ENCODE assay signal across 11 cellular contexts in genomic region chr1:169692766-169693460, GRCh38. TPM values are rescaled to one million over a fixed set of nuclear protein-coding genes. Genes with fewer than 3 reads are reported as not detected.
DNase-seq lines count a peak whose midpoint lies in the region; ATAC-seq and TF ChIP-seq lines count a peak whose summit lies in the region.
"Had no signal": no experiment of that assay in that cellular context is flagged by ENCODE, and none has a peak within 500 bp of the region (broad histone marks: within the 10 kb centered on the region; RNA-seq: fewer than 3 reads in every experiment).

No MANE protein-coding gene starts in this region.

- peak overlapping the region; percentile 79 for H3K27ac Mint-ChIP-seq in activated CD8-positive, alpha-beta memory T cell treated with anti-CD3 and anti-CD28 coated beads, Interleukin-2, amount 10 ng/mL, durations not matched to agents 7 days and 5 days
- H3K27ac Mint-ChIP-seq in T-cell = peak overlapping the region in 1 of 2 donors; percentile 93
- H3K27ac Mint-ChIP-seq in stimulated activated effector memory CD8-positive, alpha-beta T cell treated with anti-CD3 and anti-CD28 coated beads, Interleukin-12 subunit alpha, Interleukin-12 subunit beta, amount 100 ng/mL, for 72 hours = peak overlapping the region; percentile 11

- ATAC-seq in activated CD8-positive, alpha-beta memory T cell treated with anti-CD3 and anti-CD28 coated beads, Interleukin-2, amount 10 ng/mL, durations not matched to agents 7 days and 5 days = peak; percentile 60
- ATAC-seq in HG02852 (IDR thresholded peaks at IDR 0.05; ENCODE audit: unreplicated experiment) (peak; percentile 35), T-cell (replicated peaks in 1 of 4) (peak; percentile 78 to 80 (median 80))
- ATAC-seq in stimulated activated effector memory CD8-positive, alpha-beta T cell treated with anti-CD3 and anti-CD28 coated beads, Interleukin-12 subunit alpha, Interleukin-12 subunit beta, amount 100 ng/mL, for 72 hours = peak; percentile 93

- peak overlapping the region; percentile 52 for H3K4me3 Mint-ChIP-seq in activated CD8-positive, alpha-beta memory T cell treated with anti-CD3 and anti-CD28 coated beads, Interleukin-2, amount 10 ng/mL, durations not matched to agents 7 days and 5 days
- H3K4me3 Mint-ChIP-seq in T-cell = peak overlapping the region; percentile 52 to 91 (median 63)
- peak overlapping the region; percentile 45 for H3K4me3 Mint-ChIP-seq in stimulated activated effector memory CD8-positive, alpha-beta T cell treated with anti-CD3 and anti-CD28 coated beads, Interleukin-12 subunit alpha, Interleukin-12 subunit beta, amount 100 ng/mL, for 72 hours

- peaks cover 32% of the 10 kb centered on the region for H3K36me3 Mint-ChIP-seq in activated CD8-positive, alpha-beta memory T cell treated with anti-CD3 and anti-CD28 coated beads, Interleukin-2, amount 10 ng/mL, durations not matched to agents 7 days and 5 days
- peaks cover 39% of the 10 kb centered on the region for H3K36me3 Mint-ChIP-seq in T-cell
- H3K36me3 Mint-ChIP-seq in stimulated activated effector memory CD8-positive, alpha-beta T cell treated with anti-CD3 and anti-CD28 coated beads, Interleukin-12 subunit alpha, Interleukin-12 subunit beta, amount 100 ng/mL, for 72 hours = no peaks in the 10 kb centered on the region

- no peaks in the 10 kb centered on the region for H3K9me3 Mint-ChIP-seq in activated CD8-positive, alpha-beta memory T cell treated with anti-CD3 and anti-CD28 coated beads, Interleukin-2, amount 10 ng/mL, durations not matched to agents 7 days and 5 days (ENCODE audit: low read depth)
- H3K9me3 Mint-ChIP-seq in T-cell = no peaks in the 10 kb centered on the region
- H3K9me3 Mint-ChIP-seq in stimulated activated effector memory CD8-positive, alpha-beta T cell treated with anti-CD3 and anti-CD28 coated beads, Interleukin-12 subunit alpha, Interleukin-12 subunit beta, amount 100 ng/mL, for 72 hours = no peaks in the 10 kb centered on the region

- POLR2A ChIA-PET in T-cell (lab: Charles Lee) = interaction anchor here (0.6 to 1.0 kb wide), 7 partner anchors 11 to 1430 kb away, joined by 3 to 16 read pairs (median 5); no protein-coding TSS in a partner anchor

- TF ChIP-seq CTCF in GM13977 (IDR thresholded peaks at IDR 0.05; ENCODE audit: extremely low read depth, insufficient read depth, missing control alignments) = no peak

- in situ Hi-C loops in GM13977 (cut with MboI; ENCODE audit: low pct_unique_long_range_greater_than_20kb, low sequenced_read_pairs, unreplicated experiment) = no loop called here

- H3K27me3 Mint-ChIP-seq in activated CD8-positive, alpha-beta memory T cell treated with anti-CD3 and anti-CD28 coated beads, Interleukin-2, amount 10 ng/mL, durations not matched to agents 7 days and 5 days = no peaks in the 10 kb centered on the region
- H3K27me3 Mint-ChIP-seq in T-cell = no peaks in the 10 kb centered on the region

- CTCF ChIA-PET in activated CD8-positive, alpha-beta memory T cell treated with anti-CD3 and anti-CD28 coated beads, Interleukin-2, amount 10 ng/mL, durations not matched to agents 7 days and 5 days (lab: Charles Lee) = interaction anchor here (0.7 to 3.5 kb wide), 10 partner anchors 13 to 106 kb away, joined by 3 to 39 read pairs (median 4); partner anchors contain the start of gene F5
- CTCF ChIA-PET in T-cell (lab: Charles Lee) = interaction anchor here (0.6 to 3.7 kb wide), 27 partner anchors 10 to 1548 kb away, joined by 3 to 53 read pairs (median 4); partner anchors contain the start of genes F5 (in 2 of the 2), BLZF1 (in 1 of the 2) and METTL18 (in 1 of the 2)

- H3K4me1 Mint-ChIP-seq in activated CD8-positive, alpha-beta memory T cell treated with anti-CD3 and anti-CD28 coated beads, Interleukin-2, amount 10 ng/mL, durations not matched to agents 7 days and 5 days = peaks cover 84% of the 10 kb centered on the region
- peaks cover 1 to 95% (median 94%) of the 10 kb centered on the region in 3 donors for H3K4me1 Mint-ChIP-seq in T-cell
- peaks cover 74% of the 10 kb centered on the region for H3K4me1 Mint-ChIP-seq in stimulated activated effector memory CD8-positive, alpha-beta T cell treated with anti-CD3 and anti-CD28 coated beads, Interleukin-12 subunit alpha, Interleukin-12 subunit beta, amount 100 ng/mL, for 72 hours

- peak; percentile 61 for DNase-seq in activated CD8-positive, alpha-beta memory T cell treated with anti-CD3 and anti-CD28 coated beads, Interleukin-2, amount 10 ng/mL, durations not matched to agents 7 days and 5 days
- DNase-seq in activated CD8-positive, alpha-beta memory T cell treated with anti-CD3 and anti-CD28 coated beads, Interleukin-2, amount 50 U/mL, for 4 hours = no peak
- DNase-seq in T-cell (peak in 30 of 34 experiments; percentile 23 to 77 (median 48)), GM13977 (ENCODE audit: low spot score) (no peak), COLO668 (lab: John Stamatoyannopoulos, UW; ENCODE audit: unreplicated experiment) (no peak), DMS153 (lab: John Stamatoyannopoulos, UW) (no peak)
- peak in 1 of 2 donors; percentile 72 for DNase-seq in stimulated activated effector memory CD8-positive, alpha-beta T cell treated with anti-CD3 and anti-CD28 coated beads, Interleukin-12 subunit alpha, Interleukin-12 subunit beta, amount 100 ng/mL, for 72 hours (ENCODE audit: low spot score in 2 of 2)
- DNase-seq: ACHN; cerebellar nuclear complex; NK-92 treated with Interleukin-12 subunit alpha and Interleukin-12 subunit beta, amount 100 ng/mL, for 24 hours had no signal

RNA-seq across cellular contexts. Expression of gene SELL, which starts 18.5 kb away (rescaled TPM):
- total RNA-seq in activated CD8-positive, alpha-beta memory T cell treated with anti-CD3 and anti-CD28 coated beads, Interleukin-2, amount 10 ng/mL, durations not matched to agents 7 days and 5 days = 10 to 100 TPM; 61.4 to 85.1 TPM
- total RNA-seq in T-cell = 100 to 1,000 TPM; 305 to 461 (median 336) TPM

RNA-seq across cellular contexts. Expression of gene SELE, which starts 41.0 kb away (rescaled TPM):
- not detected for total RNA-seq in activated CD8-positive, alpha-beta memory T cell treated with anti-CD3 and anti-CD28 coated beads, Interleukin-2, amount 10 ng/mL, durations not matched to agents 7 days and 5 days
- not detected for total RNA-seq in T-cell

Comparison
In these comparisons a context has a peak if more than half of its experiments do, and no peak if none do; other contexts are left out.
1. DNase-seq: peak in activated CD8-positive, alpha-beta memory T cell treated with anti-CD3 and anti-CD28 coated beads, Interleukin-2, amount 10 ng/mL, durations not matched to agents 7 days and 5 days (single experiment) and T-cell (30 of 34); none in activated CD8-positive, alpha-beta memory T cell treated with anti-CD3 and anti-CD28 coated beads, Interleukin-2, amount 50 U/mL, for 4 hours (single experiment), GM13977 (single experiment), COLO668 (single experiment) and DMS153 (single experiment).
2. ATAC-seq: peak in every context shown above with its lines; median percentile 93 in stimulated activated effector memory CD8-positive, alpha-beta T cell treated with anti-CD3 and anti-CD28 coated beads, Interleukin-12 subunit alpha, Interleukin-12 subunit beta, amount 100 ng/mL, for 72 hours; 80 in T-cell; 60 in activated CD8-positive, alpha-beta memory T cell treated with anti-CD3 and anti-CD28 coated beads, Interleukin-2, amount 10 ng/mL, durations not matched to agents 7 days and 5 days; 35 in HG02852.
3. Peak in every context shown above with its lines, with median percentiles within 50 percentile points of each other: H3K4me3 Mint-ChIP-seq.